In genomic region chr18:64747803-64748202, GRCh38 we compare ENCODE assay signal across 1 cellular context.
TF ChIP-seq lines count a peak whose summit lies in the region.

No MANE protein-coding gene starts in this region.

TF ChIP-seq in SK-N-SH treated with all-trans-retinoic acid at 6 μM for 48 hours, 23 proteins besides CTCF, POLR2A, EP300 and RAD21 (continued from another document):
- no peak for TF ChIP-seq PPARA (CRISPR knock-in tag; IDR thresholded peaks at IDR 0.05; ENCODE audit: borderline replicate concordance)
